Comparison of ENCODE assay signal across 9 cellular contexts in the genomic region with DNA sequence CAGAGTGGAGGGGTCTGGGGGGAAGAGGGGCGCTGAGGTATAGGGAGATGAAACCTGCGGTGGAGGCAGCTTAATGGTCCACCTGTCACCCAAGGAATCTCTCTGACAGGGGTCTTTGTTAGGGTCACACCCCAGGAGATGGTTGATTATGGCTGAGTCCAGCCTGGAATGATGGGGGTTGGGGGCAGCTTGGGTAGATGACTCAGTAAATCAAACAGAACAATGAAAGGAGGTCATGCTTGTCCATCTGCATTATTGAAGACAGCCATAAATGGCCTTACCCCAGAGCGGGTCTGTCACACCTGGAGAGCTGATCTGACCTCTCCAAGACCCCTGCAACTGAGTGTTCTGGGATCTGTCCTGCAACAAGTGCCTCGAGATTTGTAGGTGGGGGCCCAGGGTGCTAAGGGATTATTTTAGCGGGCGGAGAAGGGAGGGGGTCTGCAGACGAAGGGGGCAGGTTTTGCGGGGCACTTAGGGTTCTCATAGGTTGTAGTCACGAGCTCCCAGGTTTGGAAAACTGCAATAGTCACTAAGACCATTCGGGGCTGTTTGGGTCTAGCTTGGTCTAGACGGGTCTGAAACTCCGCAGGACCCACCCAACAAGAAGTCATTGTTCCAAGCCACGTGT. TPM values are rescaled to one million over a fixed set of nuclear protein-coding genes. Genes with fewer than 3 reads are reported as not detected.
A peak's percentile ranks its signal among the peaks of the same experiment; 100 is the strongest.
DNase-seq lines count a peak whose midpoint lies in the region; ATAC-seq and TF ChIP-seq lines count a peak whose summit lies in the region.
"Had no signal": no experiment of that assay in that cellular context is flagged by ENCODE, and none has a peak within 500 bp of the region (broad histone marks: within the 10 kb centered on the region; RNA-seq: fewer than 3 reads in every experiment).

No MANE protein-coding gene starts in this region.

- H3K4me3 ChIP-seq in DOHH2 (ENCODE audit: low read length) (no peak overlapping the region; the same call in 1 of the 2 replicates), parathyroid adenoma (ENCODE audit: low read depth, low read length) (peak overlapping the region; percentile 49)

- H3K9me3 ChIP-seq in DOHH2 (ENCODE audit: control insufficient read depth, insufficient read depth, low read length) (no peaks in the 10 kb centered on the region), parathyroid adenoma (ENCODE audit: control insufficient read depth, low read length) (no peaks in the 10 kb centered on the region)

- no peaks in the 10 kb centered on the region for H3K36me3 ChIP-seq in DOHH2 (ENCODE audit: control insufficient read depth, low read length)
- no peaks in the 10 kb centered on the region for H3K36me3 ChIP-seq in parathyroid adenoma (ENCODE audit: control insufficient read depth, insufficient read depth, low read length)

- no peaks in the 10 kb centered on the region for H3K9me3 Mint-ChIP-seq in endothelial cell (ENCODE audit: unreplicated experiment)

- H3K27me3 ChIP-seq in DOHH2 (ENCODE audit: control insufficient read depth, low read length) = peaks cover 46% of the 10 kb centered on the region
- H3K27me3 ChIP-seq in parathyroid adenoma (ENCODE audit: control insufficient read depth, insufficient read depth, low read length) = no peaks in the 10 kb centered on the region

- H2AFZ ChIP-seq in parathyroid adenoma = peak overlapping the region; percentile 75

- ATAC-seq in GM21515 (IDR thresholded peaks at IDR 0.05; ENCODE audit: unreplicated experiment) (no peak), Right ventricle myocardium inferior (no peak)

- H3F3A ChIP-seq in DOHH2 (ENCODE audit: control insufficient read depth, insufficient read depth) = no peaks in the 10 kb centered on the region

- intact Hi-C loops in Right ventricle myocardium inferior (cut with DNase I) = loop anchor here (10.0 kb wide), 1 partner anchor 58 kb away; no protein-coding TSS in a partner anchor

- DNase-seq in NCI-H146 treated with DMSO at 0.1 percent for 48 hours (lab: John Stamatoyannopoulos, UW; ENCODE audit: unreplicated experiment) = peak; percentile 70
- DNase-seq in endothelial cell (ENCODE audit: low spot score) = no peak
- DNase-seq in DMS153 (lab: John Stamatoyannopoulos, UW) = no peak
- DNase-seq in SKM-1 treated with dmso at 0.1 percent for 144 hours (lab: John Stamatoyannopoulos, UW; ENCODE audit: unreplicated experiment) = no peak
- DNase-seq in Right ventricle myocardium inferior (ENCODE audit: missing footprints) = no peak
- DNase-seq: activated CD4-positive, CD25-positive, alpha-beta regulatory T cell had no signal

- H3K9me2 ChIP-seq in DOHH2 (replicated peaks; ENCODE audit: control insufficient read depth, low read length) = no peaks in the 10 kb centered on the region

- peak overlapping the region; percentile 55; the same call in 1 of the 2 replicates for H3K4me2 ChIP-seq in DOHH2 (ENCODE audit: low read length)
- no peak overlapping the region for H3K4me2 ChIP-seq in parathyroid adenoma (ENCODE audit: low read length)

- H3K4me1 Mint-ChIP-seq in endothelial cell (ENCODE audit: unreplicated experiment) = peaks cover 47% of the 10 kb centered on the region

- no peaks in the 10 kb centered on the region for H4K20me1 ChIP-seq in DOHH2 (ENCODE audit: control insufficient read depth, insufficient read depth, low read depth, low read length)

- H3K79me2 ChIP-seq in DOHH2 (ENCODE audit: control insufficient read depth, low read length) (no peaks in the 10 kb centered on the region), parathyroid adenoma (no peaks in the 10 kb centered on the region)

- TF ChIP-seq CTCF in DOHH2 (IDR thresholded peaks at IDR 0.05; ENCODE audit: low read depth, low read length, poor library complexity, severe bottlenecking) (no peak), endothelial cell (IDR thresholded peaks at IDR 0.05; ENCODE audit: unreplicated experiment) (no peak), parathyroid adenoma (IDR thresholded peaks at IDR 0.05) (no peak)

- H3K27ac ChIP-seq in DOHH2 (ENCODE audit: low read depth, low read length) (no peak overlapping the region), parathyroid adenoma (no peak overlapping the region)

- peaks cover 30% of the 10 kb centered on the region for H3K27me3 Mint-ChIP-seq in endothelial cell (ENCODE audit: unreplicated experiment)

- peaks cover 30% of the 10 kb centered on the region for H3K36me3 Mint-ChIP-seq in endothelial cell (ENCODE audit: low read depth, unreplicated experiment)

- peak overlapping the region; percentile 85 for H3K27ac Mint-ChIP-seq in endothelial cell (ENCODE audit: unreplicated experiment)

- H3K9ac ChIP-seq in parathyroid adenoma = no peak overlapping the region

- peak overlapping the region; percentile 95 for H3K4me3 Mint-ChIP-seq in endothelial cell (ENCODE audit: unreplicated experiment)

- peaks cover 13% of the 10 kb centered on the region for H3K4me1 ChIP-seq in DOHH2 (ENCODE audit: control insufficient read depth, low read length)
- H3K4me1 ChIP-seq in parathyroid adenoma = no peaks in the 10 kb centered on the region

RNA-seq across cellular contexts. Expression of a gene that starts 0.8 kb away (rescaled TPM):
- total RNA-seq in endothelial cell (ENCODE audit: unreplicated experiment) (1,170 TPM), Right ventricle myocardium inferior (60.1 TPM)

Comparison
In these comparisons a context has a peak if more than half of its experiments do, and no peak if none do; other contexts are left out.
1. RNA of a gene that starts 0.8 kb away (total RNA-seq): 1,170 TPM in endothelial cell (single experiment); 60.1 TPM in Right ventricle myocardium inferior (single experiment); every median in the first group is over 10 times any median in the second.